Comparison of ENCODE assay signal across 1 cellular context in genomic region chr19:10502524-10503001, GRCh38.
A peak's percentile ranks its signal among the peaks of the same experiment; 100 is the strongest.
TF ChIP-seq lines count a peak whose summit lies in the region.

No MANE protein-coding gene starts in this region.

TF ChIP-seq in K562, 482 proteins besides CTCF, POLR2A, EP300 and RAD21 (continued from another document and continues in another):
- TF ChIP-seq, protein P1, sequence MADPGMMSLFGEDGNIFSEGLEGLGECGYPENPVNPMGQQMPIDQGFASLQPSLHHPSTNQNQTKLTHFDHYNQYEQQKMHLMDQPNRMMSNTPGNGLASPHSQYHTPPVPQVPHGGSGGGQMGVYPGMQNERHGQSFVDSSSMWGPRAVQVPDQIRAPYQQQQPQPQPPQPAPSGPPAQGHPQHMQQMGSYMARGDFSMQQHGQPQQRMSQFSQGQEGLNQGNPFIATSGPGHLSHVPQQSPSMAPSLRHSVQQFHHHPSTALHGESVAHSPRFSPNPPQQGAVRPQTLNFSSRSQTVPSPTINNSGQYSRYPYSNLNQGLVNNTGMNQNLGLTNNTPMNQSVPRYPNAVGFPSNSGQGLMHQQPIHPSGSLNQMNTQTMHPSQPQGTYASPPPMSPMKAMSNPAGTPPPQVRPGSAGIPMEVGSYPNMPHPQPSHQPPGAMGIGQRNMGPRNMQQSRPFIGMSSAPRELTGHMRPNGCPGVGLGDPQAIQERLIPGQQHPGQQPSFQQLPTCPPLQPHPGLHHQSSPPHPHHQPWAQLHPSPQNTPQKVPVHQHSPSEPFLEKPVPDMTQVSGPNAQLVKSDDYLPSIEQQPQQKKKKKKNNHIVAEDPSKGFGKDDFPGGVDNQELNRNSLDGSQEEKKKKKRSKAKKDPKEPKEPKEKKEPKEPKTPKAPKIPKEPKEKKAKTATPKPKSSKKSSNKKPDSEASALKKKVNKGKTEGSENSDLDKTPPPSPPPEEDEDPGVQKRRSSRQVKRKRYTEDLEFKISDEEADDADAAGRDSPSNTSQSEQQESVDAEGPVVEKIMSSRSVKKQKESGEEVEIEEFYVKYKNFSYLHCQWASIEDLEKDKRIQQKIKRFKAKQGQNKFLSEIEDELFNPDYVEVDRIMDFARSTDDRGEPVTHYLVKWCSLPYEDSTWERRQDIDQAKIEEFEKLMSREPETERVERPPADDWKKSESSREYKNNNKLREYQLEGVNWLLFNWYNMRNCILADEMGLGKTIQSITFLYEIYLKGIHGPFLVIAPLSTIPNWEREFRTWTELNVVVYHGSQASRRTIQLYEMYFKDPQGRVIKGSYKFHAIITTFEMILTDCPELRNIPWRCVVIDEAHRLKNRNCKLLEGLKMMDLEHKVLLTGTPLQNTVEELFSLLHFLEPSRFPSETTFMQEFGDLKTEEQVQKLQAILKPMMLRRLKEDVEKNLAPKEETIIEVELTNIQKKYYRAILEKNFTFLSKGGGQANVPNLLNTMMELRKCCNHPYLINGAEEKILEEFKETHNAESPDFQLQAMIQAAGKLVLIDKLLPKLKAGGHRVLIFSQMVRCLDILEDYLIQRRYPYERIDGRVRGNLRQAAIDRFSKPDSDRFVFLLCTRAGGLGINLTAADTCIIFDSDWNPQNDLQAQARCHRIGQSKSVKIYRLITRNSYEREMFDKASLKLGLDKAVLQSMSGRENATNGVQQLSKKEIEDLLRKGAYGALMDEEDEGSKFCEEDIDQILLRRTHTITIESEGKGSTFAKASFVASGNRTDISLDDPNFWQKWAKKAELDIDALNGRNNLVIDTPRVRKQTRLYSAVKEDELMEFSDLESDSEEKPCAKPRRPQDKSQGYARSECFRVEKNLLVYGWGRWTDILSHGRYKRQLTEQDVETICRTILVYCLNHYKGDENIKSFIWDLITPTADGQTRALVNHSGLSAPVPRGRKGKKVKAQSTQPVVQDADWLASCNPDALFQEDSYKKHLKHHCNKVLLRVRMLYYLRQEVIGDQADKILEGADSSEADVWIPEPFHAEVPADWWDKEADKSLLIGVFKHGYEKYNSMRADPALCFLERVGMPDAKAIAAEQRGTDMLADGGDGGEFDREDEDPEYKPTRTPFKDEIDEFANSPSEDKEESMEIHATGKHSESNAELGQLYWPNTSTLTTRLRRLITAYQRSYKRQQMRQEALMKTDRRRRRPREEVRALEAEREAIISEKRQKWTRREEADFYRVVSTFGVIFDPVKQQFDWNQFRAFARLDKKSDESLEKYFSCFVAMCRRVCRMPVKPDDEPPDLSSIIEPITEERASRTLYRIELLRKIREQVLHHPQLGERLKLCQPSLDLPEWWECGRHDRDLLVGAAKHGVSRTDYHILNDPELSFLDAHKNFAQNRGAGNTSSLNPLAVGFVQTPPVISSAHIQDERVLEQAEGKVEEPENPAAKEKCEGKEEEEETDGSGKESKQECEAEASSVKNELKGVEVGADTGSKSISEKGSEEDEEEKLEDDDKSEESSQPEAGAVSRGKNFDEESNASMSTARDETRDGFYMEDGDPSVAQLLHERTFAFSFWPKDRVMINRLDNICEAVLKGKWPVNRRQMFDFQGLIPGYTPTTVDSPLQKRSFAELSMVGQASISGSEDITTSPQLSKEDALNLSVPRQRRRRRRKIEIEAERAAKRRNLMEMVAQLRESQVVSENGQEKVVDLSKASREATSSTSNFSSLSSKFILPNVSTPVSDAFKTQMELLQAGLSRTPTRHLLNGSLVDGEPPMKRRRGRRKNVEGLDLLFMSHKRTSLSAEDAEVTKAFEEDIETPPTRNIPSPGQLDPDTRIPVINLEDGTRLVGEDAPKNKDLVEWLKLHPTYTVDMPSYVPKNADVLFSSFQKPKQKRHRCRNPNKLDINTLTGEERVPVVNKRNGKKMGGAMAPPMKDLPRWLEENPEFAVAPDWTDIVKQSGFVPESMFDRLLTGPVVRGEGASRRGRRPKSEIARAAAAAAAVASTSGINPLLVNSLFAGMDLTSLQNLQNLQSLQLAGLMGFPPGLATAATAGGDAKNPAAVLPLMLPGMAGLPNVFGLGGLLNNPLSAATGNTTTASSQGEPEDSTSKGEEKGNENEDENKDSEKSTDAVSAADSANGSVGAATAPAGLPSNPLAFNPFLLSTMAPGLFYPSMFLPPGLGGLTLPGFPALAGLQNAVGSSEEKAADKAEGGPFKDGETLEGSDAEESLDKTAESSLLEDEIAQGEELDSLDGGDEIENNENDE (IDR thresholded peaks at IDR 0.05; ENCODE audit: low read depth, low read length) = no peak
- no peak for TF ChIP-seq TCF3 (CRISPR knock-in tag; IDR thresholded peaks at IDR 0.05)
- peak; percentile 64 for TF ChIP-seq U2AF1 (optimal IDR thresholded peaks at IDR 0.05; ENCODE audit: low read depth, low read length)
- TF ChIP-seq MYNN (IDR thresholded peaks at IDR 0.05) = peak; percentile 99
- peak; percentile 100 for TF ChIP-seq MYNN (CRISPR knock-in tag; IDR thresholded peaks at IDR 0.05)
- TF ChIP-seq SUPT5H (IDR thresholded peaks at IDR 0.05) = peak; percentile 70
- no peak for TF ChIP-seq HNRNPUL1 (IDR thresholded peaks at IDR 0.05; ENCODE audit: low read length)
- no peak for TF ChIP-seq RBM39 (optimal IDR thresholded peaks at IDR 0.05; ENCODE audit: low read depth, low read length)
- TF ChIP-seq ZNF75A (CRISPR knock-in tag; IDR thresholded peaks at IDR 0.05) = no peak
- TF ChIP-seq ZNF197 (CRISPR knock-in tag; IDR thresholded peaks at IDR 0.05; ENCODE audit: low read depth) = no peak
- peak; percentile 51 to 95 for TF ChIP-seq E2F6 (IDR thresholded peaks at IDR 0.05; ENCODE audit: borderline replicate concordance in 1 of 2, extremely low read depth in 1 of 2, insufficient read depth in 1 of 2, insufficient read length in 1 of 2, low read depth in 1 of 2, low read length in 1 of 2, poor library complexity in 1 of 2, severe bottlenecking in 1 of 2)
- no peak for TF ChIP-seq HDGF (IDR thresholded peaks at IDR 0.05)
- TF ChIP-seq EWSR1 (IDR thresholded peaks at IDR 0.05; ENCODE audit: borderline replicate concordance, low read depth, partially characterized antibody) = no peak
- TF ChIP-seq TCF7 (IDR thresholded peaks at IDR 0.05; ENCODE audit: borderline replicate concordance) = no peak
- peak; percentile 1; the same call in 1 of the 2 replicates for TF ChIP-seq ZNF224 (CRISPR knock-in tag; IDR thresholded peaks at IDR 0.05)
- TF ChIP-seq PTRF (tag; IDR thresholded peaks at IDR 0.05) = no peak
- no peak for TF ChIP-seq CHD2 (IDR thresholded peaks at IDR 0.05; ENCODE audit: low read depth, low read length)
- TF ChIP-seq CCNT2 (IDR thresholded peaks at IDR 0.05; ENCODE audit: borderline replicate concordance, extremely low read depth, insufficient read length, low read depth, low read length) = peak; percentile 99
- TF ChIP-seq ZZZ3 (IDR thresholded peaks at IDR 0.05) = no peak
- TF ChIP-seq ZBTB49 (CRISPR knock-in tag; IDR thresholded peaks at IDR 0.05; ENCODE audit: borderline replicate concordance) = no peak
- no peak for TF ChIP-seq SRF (CRISPR knock-in tag; IDR thresholded peaks at IDR 0.05)
- TF ChIP-seq ZBTB9 (CRISPR knock-in tag; IDR thresholded peaks at IDR 0.05) = no peak
- no peak for TF ChIP-seq CEBPG (CRISPR knock-in tag; IDR thresholded peaks at IDR 0.05)
- no peak for TF ChIP-seq CEBPG (tag; conservative IDR thresholded peaks at IDR 0.05 in 1 of 2, IDR thresholded peaks at IDR 0.05 in 1 of 2)
- TF ChIP-seq GTF2A2 (tag; IDR thresholded peaks at IDR 0.05) = no peak
- no peak for TF ChIP-seq ZNF41 (CRISPR knock-in tag; conservative IDR thresholded peaks at IDR 0.05)
- TF ChIP-seq PKNOX1 (IDR thresholded peaks at IDR 0.05) = no peak
- no peak for TF ChIP-seq ZNF717 (CRISPR knock-in tag; IDR thresholded peaks at IDR 0.05)
- TF ChIP-seq, protein P2, sequence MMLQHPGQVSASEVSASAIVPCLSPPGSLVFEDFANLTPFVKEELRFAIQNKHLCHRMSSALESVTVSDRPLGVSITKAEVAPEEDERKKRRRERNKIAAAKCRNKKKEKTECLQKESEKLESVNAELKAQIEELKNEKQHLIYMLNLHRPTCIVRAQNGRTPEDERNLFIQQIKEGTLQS (IDR thresholded peaks at IDR 0.05) = no peak; the same call in 1 of the 2 replicates
- TF ChIP-seq, protein P2 (CRISPR knock-in tag; conservative IDR thresholded peaks at IDR 0.05) = peak; percentile 88; the same call in 1 of the 2 replicates
- no peak for TF ChIP-seq BCLAF1 (IDR thresholded peaks at IDR 0.05; ENCODE audit: borderline replicate concordance in 1 of 2, control insufficient read depth in 1 of 2, low read depth in 2 of 2, low read length in 1 of 2)
- TF ChIP-seq ZNF143 (CRISPR knock-in tag; IDR thresholded peaks at IDR 0.05) = no peak
- TF ChIP-seq, protein P3, sequence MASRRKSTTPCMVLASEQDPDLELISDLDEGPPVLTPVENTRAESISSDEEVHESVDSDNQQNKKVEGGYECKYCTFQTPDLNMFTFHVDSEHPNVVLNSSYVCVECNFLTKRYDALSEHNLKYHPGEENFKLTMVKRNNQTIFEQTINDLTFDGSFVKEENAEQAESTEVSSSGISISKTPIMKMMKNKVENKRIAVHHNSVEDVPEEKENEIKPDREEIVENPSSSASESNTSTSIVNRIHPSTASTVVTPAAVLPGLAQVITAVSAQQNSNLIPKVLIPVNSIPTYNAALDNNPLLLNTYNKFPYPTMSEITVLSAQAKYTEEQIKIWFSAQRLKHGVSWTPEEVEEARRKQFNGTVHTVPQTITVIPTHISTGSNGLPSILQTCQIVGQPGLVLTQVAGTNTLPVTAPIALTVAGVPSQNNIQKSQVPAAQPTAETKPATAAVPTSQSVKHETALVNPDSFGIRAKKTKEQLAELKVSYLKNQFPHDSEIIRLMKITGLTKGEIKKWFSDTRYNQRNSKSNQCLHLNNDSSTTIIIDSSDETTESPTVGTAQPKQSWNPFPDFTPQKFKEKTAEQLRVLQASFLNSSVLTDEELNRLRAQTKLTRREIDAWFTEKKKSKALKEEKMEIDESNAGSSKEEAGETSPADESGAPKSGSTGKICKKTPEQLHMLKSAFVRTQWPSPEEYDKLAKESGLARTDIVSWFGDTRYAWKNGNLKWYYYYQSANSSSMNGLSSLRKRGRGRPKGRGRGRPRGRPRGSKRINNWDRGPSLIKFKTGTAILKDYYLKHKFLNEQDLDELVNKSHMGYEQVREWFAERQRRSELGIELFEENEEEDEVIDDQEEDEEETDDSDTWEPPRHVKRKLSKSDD (conservative IDR thresholded peaks at IDR 0.05; ENCODE audit: low read length) = no peak; the same call in 1 of the 2 replicates
